2 cellular contexts compared by ENCODE assay signal in genomic region chr1:89918794-89919155, GRCh38.
TF ChIP-seq lines count a peak whose summit lies in the region.

No MANE protein-coding gene starts in this region.

TF ChIP-seq in H1, 55 proteins besides CTCF, POLR2A, EP300 and RAD21 (continues in another document):
- TF ChIP-seq EZH2 (IDR thresholded peaks at IDR 0.05; ENCODE audit: low read depth, low read length, severe bottlenecking): no peak
- no peak for TF ChIP-seq CHD2 (IDR thresholded peaks at IDR 0.05; ENCODE audit: low read length)
- no peak for TF ChIP-seq CHD7 (IDR thresholded peaks at IDR 0.05; ENCODE audit: insufficient replicate concordance, low read length)
- no peak for TF ChIP-seq CREB1 (IDR thresholded peaks at IDR 0.05)
- no peak for TF ChIP-seq RXRA (IDR thresholded peaks at IDR 0.05; ENCODE audit: insufficient read depth, low read depth, low read length)
- TF ChIP-seq BCL11A (IDR thresholded peaks at IDR 0.05; ENCODE audit: low read depth in 2 of 2, low read length in 2 of 2): no peak
- TF ChIP-seq ATF3 (IDR thresholded peaks at IDR 0.05; ENCODE audit: insufficient read depth, low read depth, low read length): no peak
- no peak for TF ChIP-seq TAF1 (IDR thresholded peaks at IDR 0.05; ENCODE audit: low read depth, low read length)
- TF ChIP-seq PHF8 (conservative IDR thresholded peaks at IDR 0.05; ENCODE audit: low read depth, low read length): no peak
- TF ChIP-seq FOSL1 (IDR thresholded peaks at IDR 0.05; ENCODE audit: insufficient read depth, low read depth, low read length): no peak
- no peak for TF ChIP-seq SIN3A (conservative IDR thresholded peaks at IDR 0.05 in 1 of 2, IDR thresholded peaks at IDR 0.05 in 1 of 2; ENCODE audit: low read depth in 1 of 2, low read length in 2 of 2)
- no peak for TF ChIP-seq POLR2AphosphoS5 (IDR thresholded peaks at IDR 0.05; ENCODE audit: low read depth, low read length)
- TF ChIP-seq BRCA1 (IDR thresholded peaks at IDR 0.05; ENCODE audit: low read depth, low read length): no peak
- TF ChIP-seq POU5F1 (IDR thresholded peaks at IDR 0.05; ENCODE audit: low read depth, low read length): no peak
- no peak for TF ChIP-seq NRF1 (IDR thresholded peaks at IDR 0.05; ENCODE audit: low read depth, low read length)
- TF ChIP-seq HDAC2 (IDR thresholded peaks at IDR 0.05; ENCODE audit: borderline replicate concordance in 1 of 2, low read depth in 2 of 2, low read length in 2 of 2): no peak

TF ChIP-seq in HepG2, 621 proteins besides CTCF, POLR2A, EP300 and RAD21 (continued from another document):
- TF ChIP-seq TBL1XR1 (IDR thresholded peaks at IDR 0.05; ENCODE audit: borderline replicate concordance, low read length, partially characterized antibody): no peak
